ENCODE assay signal across 1 cellular context in the genomic region with DNA sequence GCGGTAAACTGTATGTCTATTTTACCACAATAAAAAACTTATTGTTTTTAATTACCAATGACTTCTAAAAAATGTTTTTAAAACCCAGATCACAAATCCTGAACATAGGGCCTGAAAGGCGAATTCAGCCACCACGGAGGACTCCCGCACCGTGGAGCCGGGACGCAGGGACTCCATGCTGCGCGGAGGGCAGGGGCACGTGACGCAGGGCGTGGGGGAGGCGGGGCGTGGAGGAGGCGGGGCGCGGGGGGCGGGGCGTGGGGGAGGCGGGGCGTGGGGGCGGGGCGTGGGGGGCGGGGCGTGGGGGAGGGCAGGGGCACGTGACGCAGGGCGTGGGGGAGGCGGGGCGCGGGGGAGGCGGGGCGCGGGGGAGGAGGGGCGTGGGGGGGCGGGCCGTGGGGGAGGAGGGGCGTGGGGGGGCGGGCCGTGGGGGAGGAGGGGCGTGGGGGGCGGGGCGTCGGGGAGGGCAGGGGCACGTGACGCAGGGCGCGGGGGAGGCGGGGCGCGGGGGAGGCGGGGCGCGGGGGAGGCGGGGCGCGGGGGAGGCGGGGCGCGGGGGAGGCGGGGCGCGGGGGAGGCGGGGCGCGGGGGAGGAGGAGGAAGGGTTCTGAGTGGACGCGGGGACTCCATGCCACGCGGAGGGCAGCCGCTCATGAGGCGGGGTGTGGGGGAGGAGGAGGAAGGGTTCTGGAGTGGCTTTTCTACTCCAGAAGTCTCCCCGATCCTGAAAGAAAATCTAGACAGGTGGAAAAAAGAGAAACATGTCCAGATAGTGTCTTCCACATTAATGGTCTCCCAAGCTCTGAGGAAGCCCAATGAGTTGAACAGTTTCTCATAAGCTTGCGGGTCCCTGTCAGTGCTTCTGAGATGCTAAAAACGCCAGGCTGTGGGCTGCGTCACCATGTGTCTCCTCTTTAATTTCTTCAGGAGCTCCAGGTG.
TF ChIP-seq lines count a peak whose summit lies in the region.

No MANE protein-coding gene starts in this region.

TF ChIP-seq in H1, 55 proteins besides CTCF, POLR2A, EP300 and RAD21:
- TF ChIP-seq, protein P1, sequence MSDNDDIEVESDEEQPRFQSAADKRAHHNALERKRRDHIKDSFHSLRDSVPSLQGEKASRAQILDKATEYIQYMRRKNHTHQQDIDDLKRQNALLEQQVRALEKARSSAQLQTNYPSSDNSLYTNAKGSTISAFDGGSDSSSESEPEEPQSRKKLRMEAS (IDR thresholded peaks at IDR 0.05), result peak; percentile 20; the same call in 1 of the 2 replicates
- TF ChIP-seq, protein P2, sequence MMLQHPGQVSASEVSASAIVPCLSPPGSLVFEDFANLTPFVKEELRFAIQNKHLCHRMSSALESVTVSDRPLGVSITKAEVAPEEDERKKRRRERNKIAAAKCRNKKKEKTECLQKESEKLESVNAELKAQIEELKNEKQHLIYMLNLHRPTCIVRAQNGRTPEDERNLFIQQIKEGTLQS (IDR thresholded peaks at IDR 0.05; ENCODE audit: insufficient read depth, low read depth, low read length), result peak; percentile 75
- TF ChIP-seq CEBPB (IDR thresholded peaks at IDR 0.05; ENCODE audit: low read depth, low read length), result no peak
- TF ChIP-seq, protein P3, sequence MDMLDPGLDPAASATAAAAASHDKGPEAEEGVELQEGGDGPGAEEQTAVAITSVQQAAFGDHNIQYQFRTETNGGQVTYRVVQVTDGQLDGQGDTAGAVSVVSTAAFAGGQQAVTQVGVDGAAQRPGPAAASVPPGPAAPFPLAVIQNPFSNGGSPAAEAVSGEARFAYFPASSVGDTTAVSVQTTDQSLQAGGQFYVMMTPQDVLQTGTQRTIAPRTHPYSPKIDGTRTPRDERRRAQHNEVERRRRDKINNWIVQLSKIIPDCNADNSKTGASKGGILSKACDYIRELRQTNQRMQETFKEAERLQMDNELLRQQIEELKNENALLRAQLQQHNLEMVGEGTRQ (IDR thresholded peaks at IDR 0.05; ENCODE audit: low read length), result peak; percentile 79
- TF ChIP-seq, protein P4, sequence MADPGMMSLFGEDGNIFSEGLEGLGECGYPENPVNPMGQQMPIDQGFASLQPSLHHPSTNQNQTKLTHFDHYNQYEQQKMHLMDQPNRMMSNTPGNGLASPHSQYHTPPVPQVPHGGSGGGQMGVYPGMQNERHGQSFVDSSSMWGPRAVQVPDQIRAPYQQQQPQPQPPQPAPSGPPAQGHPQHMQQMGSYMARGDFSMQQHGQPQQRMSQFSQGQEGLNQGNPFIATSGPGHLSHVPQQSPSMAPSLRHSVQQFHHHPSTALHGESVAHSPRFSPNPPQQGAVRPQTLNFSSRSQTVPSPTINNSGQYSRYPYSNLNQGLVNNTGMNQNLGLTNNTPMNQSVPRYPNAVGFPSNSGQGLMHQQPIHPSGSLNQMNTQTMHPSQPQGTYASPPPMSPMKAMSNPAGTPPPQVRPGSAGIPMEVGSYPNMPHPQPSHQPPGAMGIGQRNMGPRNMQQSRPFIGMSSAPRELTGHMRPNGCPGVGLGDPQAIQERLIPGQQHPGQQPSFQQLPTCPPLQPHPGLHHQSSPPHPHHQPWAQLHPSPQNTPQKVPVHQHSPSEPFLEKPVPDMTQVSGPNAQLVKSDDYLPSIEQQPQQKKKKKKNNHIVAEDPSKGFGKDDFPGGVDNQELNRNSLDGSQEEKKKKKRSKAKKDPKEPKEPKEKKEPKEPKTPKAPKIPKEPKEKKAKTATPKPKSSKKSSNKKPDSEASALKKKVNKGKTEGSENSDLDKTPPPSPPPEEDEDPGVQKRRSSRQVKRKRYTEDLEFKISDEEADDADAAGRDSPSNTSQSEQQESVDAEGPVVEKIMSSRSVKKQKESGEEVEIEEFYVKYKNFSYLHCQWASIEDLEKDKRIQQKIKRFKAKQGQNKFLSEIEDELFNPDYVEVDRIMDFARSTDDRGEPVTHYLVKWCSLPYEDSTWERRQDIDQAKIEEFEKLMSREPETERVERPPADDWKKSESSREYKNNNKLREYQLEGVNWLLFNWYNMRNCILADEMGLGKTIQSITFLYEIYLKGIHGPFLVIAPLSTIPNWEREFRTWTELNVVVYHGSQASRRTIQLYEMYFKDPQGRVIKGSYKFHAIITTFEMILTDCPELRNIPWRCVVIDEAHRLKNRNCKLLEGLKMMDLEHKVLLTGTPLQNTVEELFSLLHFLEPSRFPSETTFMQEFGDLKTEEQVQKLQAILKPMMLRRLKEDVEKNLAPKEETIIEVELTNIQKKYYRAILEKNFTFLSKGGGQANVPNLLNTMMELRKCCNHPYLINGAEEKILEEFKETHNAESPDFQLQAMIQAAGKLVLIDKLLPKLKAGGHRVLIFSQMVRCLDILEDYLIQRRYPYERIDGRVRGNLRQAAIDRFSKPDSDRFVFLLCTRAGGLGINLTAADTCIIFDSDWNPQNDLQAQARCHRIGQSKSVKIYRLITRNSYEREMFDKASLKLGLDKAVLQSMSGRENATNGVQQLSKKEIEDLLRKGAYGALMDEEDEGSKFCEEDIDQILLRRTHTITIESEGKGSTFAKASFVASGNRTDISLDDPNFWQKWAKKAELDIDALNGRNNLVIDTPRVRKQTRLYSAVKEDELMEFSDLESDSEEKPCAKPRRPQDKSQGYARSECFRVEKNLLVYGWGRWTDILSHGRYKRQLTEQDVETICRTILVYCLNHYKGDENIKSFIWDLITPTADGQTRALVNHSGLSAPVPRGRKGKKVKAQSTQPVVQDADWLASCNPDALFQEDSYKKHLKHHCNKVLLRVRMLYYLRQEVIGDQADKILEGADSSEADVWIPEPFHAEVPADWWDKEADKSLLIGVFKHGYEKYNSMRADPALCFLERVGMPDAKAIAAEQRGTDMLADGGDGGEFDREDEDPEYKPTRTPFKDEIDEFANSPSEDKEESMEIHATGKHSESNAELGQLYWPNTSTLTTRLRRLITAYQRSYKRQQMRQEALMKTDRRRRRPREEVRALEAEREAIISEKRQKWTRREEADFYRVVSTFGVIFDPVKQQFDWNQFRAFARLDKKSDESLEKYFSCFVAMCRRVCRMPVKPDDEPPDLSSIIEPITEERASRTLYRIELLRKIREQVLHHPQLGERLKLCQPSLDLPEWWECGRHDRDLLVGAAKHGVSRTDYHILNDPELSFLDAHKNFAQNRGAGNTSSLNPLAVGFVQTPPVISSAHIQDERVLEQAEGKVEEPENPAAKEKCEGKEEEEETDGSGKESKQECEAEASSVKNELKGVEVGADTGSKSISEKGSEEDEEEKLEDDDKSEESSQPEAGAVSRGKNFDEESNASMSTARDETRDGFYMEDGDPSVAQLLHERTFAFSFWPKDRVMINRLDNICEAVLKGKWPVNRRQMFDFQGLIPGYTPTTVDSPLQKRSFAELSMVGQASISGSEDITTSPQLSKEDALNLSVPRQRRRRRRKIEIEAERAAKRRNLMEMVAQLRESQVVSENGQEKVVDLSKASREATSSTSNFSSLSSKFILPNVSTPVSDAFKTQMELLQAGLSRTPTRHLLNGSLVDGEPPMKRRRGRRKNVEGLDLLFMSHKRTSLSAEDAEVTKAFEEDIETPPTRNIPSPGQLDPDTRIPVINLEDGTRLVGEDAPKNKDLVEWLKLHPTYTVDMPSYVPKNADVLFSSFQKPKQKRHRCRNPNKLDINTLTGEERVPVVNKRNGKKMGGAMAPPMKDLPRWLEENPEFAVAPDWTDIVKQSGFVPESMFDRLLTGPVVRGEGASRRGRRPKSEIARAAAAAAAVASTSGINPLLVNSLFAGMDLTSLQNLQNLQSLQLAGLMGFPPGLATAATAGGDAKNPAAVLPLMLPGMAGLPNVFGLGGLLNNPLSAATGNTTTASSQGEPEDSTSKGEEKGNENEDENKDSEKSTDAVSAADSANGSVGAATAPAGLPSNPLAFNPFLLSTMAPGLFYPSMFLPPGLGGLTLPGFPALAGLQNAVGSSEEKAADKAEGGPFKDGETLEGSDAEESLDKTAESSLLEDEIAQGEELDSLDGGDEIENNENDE (IDR thresholded peaks at IDR 0.05; ENCODE audit: insufficient replicate concordance, low read length), result no peak
TF ChIP-seq in H1: peak in this region for 3.
